ENCODE assay signal across 8 cellular contexts in genomic region chr7:29989257-29989995, GRCh38. TPM values are rescaled to one million over a fixed set of nuclear protein-coding genes. Genes with fewer than 3 reads are reported as not detected.
DNase-seq lines count a peak whose midpoint lies in the region; ATAC-seq lines count a peak whose summit lies in the region.

TSS of gene SCRN1 (minus strand) at chr7:29989801. CDS start at chr7:29969067, 20,734 bp downstream.

- peaks cover 5 to 14% of the 10 kb centered on the region in 2 donors for H3K4me1 ChIP-seq in neuronal stem cell (ENCODE audit: control insufficient read depth in 2 of 2, insufficient read depth in 1 of 2, low read depth in 1 of 2, low read length in 2 of 2)

- ATAC-seq in HG02852 (IDR thresholded peaks at IDR 0.05; ENCODE audit: unreplicated experiment): peak; percentile 36

- peak within 1 kb of the TSS; percentile 98 for H2BK15ac ChIP-seq in neuronal stem cell (ENCODE audit: low read length)

- H3K18ac ChIP-seq in neuronal stem cell (ENCODE audit: low read length): peak within 1 kb of the TSS; percentile 100

- peak within 1 kb of the TSS; percentile 95 for H3K23ac ChIP-seq in neuronal stem cell (ENCODE audit: low read depth, low read length, poor library complexity)

- peak within 1 kb of the TSS; percentile 95 for H3K9ac ChIP-seq in neuronal stem cell (ENCODE audit: low read depth, low read length, poor library complexity)

- peaks cover 6% of the 10 kb centered on the region for H3K79me1 ChIP-seq in neuronal stem cell (ENCODE audit: low read depth, low read length)

- no peaks in the 10 kb centered on the region for H3K27me3 ChIP-seq in neuronal stem cell (ENCODE audit: control insufficient read depth in 3 of 3, insufficient read depth in 3 of 3, low read depth in 1 of 3, low read length in 3 of 3)

- H3K9me3 ChIP-seq in neuronal stem cell (replicated peaks in 1 of 2; ENCODE audit: control insufficient read depth in 2 of 2, insufficient read depth in 1 of 2, low read depth in 1 of 2, low read length in 2 of 2): peaks cover 4 to 5% of the 10 kb centered on the region in 2 donors

- peak within 1 kb of the TSS; percentile 39 for H3K27ac ChIP-seq in neuronal stem cell (replicated peaks; ENCODE audit: low read length)

- H2AK5ac ChIP-seq in neuronal stem cell (ENCODE audit: low read depth, low read length): peak within 1 kb of the TSS; percentile 90

- H3K4ac ChIP-seq in neuronal stem cell (ENCODE audit: low read length): peak within 1 kb of the TSS; percentile 91

- H2AFZ ChIP-seq in neuronal stem cell (ENCODE audit: low read length): peak within 1 kb of the TSS; percentile 94

- no peak within 1 kb of the TSS for H2BK12ac ChIP-seq in neuronal stem cell (ENCODE audit: low read length)

- peak within 1 kb of the TSS; percentile 88 for H2BK5ac ChIP-seq in neuronal stem cell (ENCODE audit: low read length)

- peak; percentile 9 for DNase-seq in SKM-1 treated with dmso at 0.1 percent for 144 hours (lab: John Stamatoyannopoulos, UW; ENCODE audit: unreplicated experiment)
- DNase-seq in SKM-1 (lab: John Stamatoyannopoulos, UW; ENCODE audit: unreplicated experiment): no peak
- DNase-seq in NCI-H69 (lab: John Stamatoyannopoulos, UW): peak; percentile 87
- DNase-seq in activated naive CD4-positive, alpha-beta T cell treated with anti-CD3 and anti-CD28 coated beads, Interleukin-2, amount 50 U/mL, for 16 hours: peak; percentile 19
- DNase-seq in glomerular visceral epithelial cell (ENCODE audit: extremely low spot score): peak; percentile 54
- DNase-seq in neuronal stem cell (ENCODE audit: low spot score): peak; percentile 42
- no peak for DNase-seq in RKO (ENCODE audit: low spot score)

- H2BK120ac ChIP-seq in neuronal stem cell (ENCODE audit: low read depth, low read length): peak within 1 kb of the TSS; percentile 83

- no peak within 1 kb of the TSS for H4K91ac ChIP-seq in neuronal stem cell (ENCODE audit: low read depth, low read length, poor library complexity)

- WGBS in neuronal stem cell (ENCODE audit: extremely low coverage in 2 of 2, insufficient read length in 2 of 2, insufficient replicate concordance in 1 of 2), 2 donors: no CpG with 5 or more reads among the region's 79 CpGs

- peak within 1 kb of the TSS; percentile 85 for H3K4me2 ChIP-seq in neuronal stem cell (ENCODE audit: insufficient read depth, low read length, poor library complexity, severe bottlenecking)

- H3K4me3 ChIP-seq in neuronal stem cell (ENCODE audit: low read length in 2 of 2): peak within 1 kb of the TSS; percentile 99 to 100

- H3K36me3 ChIP-seq in neuronal stem cell (replicated peaks in 1 of 2; ENCODE audit: control insufficient read depth in 2 of 2, insufficient read depth in 2 of 2, low read length in 2 of 2): no peaks in the 10 kb centered on the region

- H4K8ac ChIP-seq in neuronal stem cell (ENCODE audit: low read depth, low read length): peak within 1 kb of the TSS; percentile 76

- peak within 1 kb of the TSS; percentile 97 for H3K14ac ChIP-seq in neuronal stem cell (ENCODE audit: low read length)

RNA-seq across cellular contexts. Expression of gene SCRN1, which starts in this region (rescaled TPM):
- 55.6 TPM for polyA plus RNA-seq in neuronal stem cell (2013, experiment 1 of 2)
- 56.6 TPM for polyA plus RNA-seq in neuronal stem cell (2013, experiment 2 of 2)

Comparison
In these comparisons a context has a peak if more than half of its experiments do, and no peak if none do; other contexts are left out.
1. DNase-seq: peak in SKM-1 treated with dmso at 0.1 percent for 144 hours (single experiment), NCI-H69 (single experiment), activated naive CD4-positive, alpha-beta T cell treated with anti-CD3 and anti-CD28 coated beads, Interleukin-2, amount 50 U/mL, for 16 hours (single experiment), glomerular visceral epithelial cell (single experiment) and neuronal stem cell (single experiment); none in SKM-1 (single experiment) and RKO (single experiment).